19 cellular contexts compared by ENCODE assay signal in genomic region chr11:3090096-3090901, GRCh38.
"Had no signal": no experiment of that assay in that cellular context is flagged by ENCODE, and none has a peak within 500 bp of the region (broad histone marks: within the 10 kb centered on the region; RNA-seq: fewer than 3 reads in every experiment).

No MANE protein-coding gene starts in this region.

- H3K4me3 ChIP-seq: body of pancreas, cardiac muscle cell, tibial nerve had no signal

- H3K36me3 ChIP-seq: cardiac muscle cell had no signal

- H3K27ac ChIP-seq: body of pancreas, cardiac muscle cell, tibial nerve, VCaP had no signal

- ATAC-seq: activated CD4-positive, CD25-positive, alpha-beta regulatory T cell treated with anti-CD3 and anti-CD28 coated beads, Interleukin-2, amount 50 U/mL, for 24 hours; activated CD8-positive, alpha-beta memory T cell treated with anti-CD3 and anti-CD28 coated beads, Interleukin-2, amount 10 ng/mL, durations not matched to agents 7 days and 5 days; activated CD8-positive, alpha-beta T cell treated with anti-CD3 and anti-CD28 coated beads for 36 hours; body of pancreas; left ventricle myocardium superior; stimulated activated naive CD8-positive, alpha-beta T cell treated with anti-CD3 and anti-CD28 coated beads, Interleukin-15, Interleukin-2, amounts not matched to agents 100 U/mL and 50 U/mL, for 24 hours had no signal

- H3K27me3 ChIP-seq: body of pancreas, cardiac muscle cell, tibial nerve had no signal

- FAIRE-seq: endometrium, urothelium cell line had no signal

- H3K4me1 ChIP-seq: body of pancreas had no signal

- DNase-seq: activated CD4-positive, alpha-beta T cell treated with anti-CD3 and anti-CD28 coated beads, Interleukin-2, amount 10 ng/mL, durations not matched to agents 7 days and 5 days; activated CD8-positive, alpha-beta memory T cell treated with anti-CD3 and anti-CD28 coated beads, Interleukin-2, amount 10 ng/mL, durations not matched to agents 7 days and 5 days; activated CD8-positive, alpha-beta T cell treated with anti-CD3 and anti-CD28 coated beads for 36 hours; activated gamma-delta T cell; anterior cingulate cortex; effector CD4-positive, alpha-beta T cell; foreskin fibroblast; immature natural killer cell; left ventricle myocardium superior; retina; stimulated activated CD4-positive, alpha-beta T cell treated with anti-CD3 and anti-CD28 coated beads, Interleukin-4, amount 100 ng/mL, for 4 hours; stimulated activated naive CD8-positive, alpha-beta T cell treated with anti-CD3 and anti-CD28 coated beads, Interleukin-15, Interleukin-2, amounts not matched to agents 100 U/mL and 50 U/mL, for 24 hours had no signal

- H3K9me3 ChIP-seq: body of pancreas, tibial nerve had no signal
